ENCODE assay signal across 12 cellular contexts in genomic region chr13:110559986-110560385, GRCh38. TPM values are rescaled to one million over a fixed set of nuclear protein-coding genes. Genes with fewer than 3 reads are reported as not detected.
DNase-seq lines count a peak whose midpoint lies in the region; ATAC-seq, FAIRE-seq and TF ChIP-seq lines count a peak whose summit lies in the region.
"Had no signal": no experiment of that assay in that cellular context is flagged by ENCODE, and none has a peak within 500 bp of the region (broad histone marks: within the 10 kb centered on the region; RNA-seq: fewer than 3 reads in every experiment).

No MANE protein-coding gene starts in this region.

- no peak for DNase-seq in Peyer's patch
- no peak for DNase-seq in esophagus muscularis mucosa (ENCODE audit: extremely low spot score)
- DNase-seq in pancreas: no peak
- DNase-seq in RKO (ENCODE audit: low spot score): no peak
- no peak for DNase-seq in DMS53 (lab: John Stamatoyannopoulos, UW)
- no peak for DNase-seq in mesenteric fat pad (ENCODE audit: low spot score)
- DNase-seq in OCI-LY7 (ENCODE audit: low spot score): no peak
- DNase-seq: activated naive CD4-positive, alpha-beta T cell treated with anti-CD3 and anti-CD28 coated beads for 36 hours; MM.1S; RPMI8226; stimulated activated naive CD8-positive, alpha-beta T cell treated with anti-CD3 and anti-CD28 coated beads, Interleukin-15, amount 100 ng/mL, for 72 hours had no signal

- ATAC-seq in pancreas: no peak
- ATAC-seq: stimulated activated naive CD8-positive, alpha-beta T cell treated with anti-CD3 and anti-CD28 coated beads, Interleukin-15, amount 100 ng/mL, for 72 hours had no signal

- H3K4me3 ChIP-seq in Peyer's patch: peak overlapping the region; percentile 52 to 81 (median 66)
- peak overlapping the region; percentile 82 to 96 (median 93) for H3K4me3 ChIP-seq in esophagus muscularis mucosa
- peak overlapping the region; percentile 68 to 93 (median 78) for H3K4me3 ChIP-seq in pancreas
- no peak overlapping the region for H3K4me3 ChIP-seq in OCI-LY7 (ENCODE audit: low read depth, low read length, poor library complexity, severe bottlenecking)

- POLR2A ChIA-PET in OCI-LY7 (lab: Charles Lee): no interaction called here

- TF ChIP-seq POLR2A in Peyer's patch (IDR thresholded peaks at IDR 0.05) (peak; percentile 5 to 29), esophagus muscularis mucosa (IDR thresholded peaks at IDR 0.05; ENCODE audit: low read depth) (no peak)

- CTCF ChIA-PET in OCI-LY7 (lab: Charles Lee; ENCODE audit: unreplicated experiment): no interaction called here

- TF ChIP-seq CTCF in C4-2B (conservative IDR thresholded peaks at IDR 0.05) (no peak), Peyer's patch (IDR thresholded peaks at IDR 0.05) (no peak), esophagus muscularis mucosa (IDR thresholded peaks at IDR 0.05) (no peak), pancreas (IDR thresholded peaks at IDR 0.05) (no peak), OCI-LY7 (conservative IDR thresholded peaks at IDR 0.05; ENCODE audit: low read length) (no peak)

- H3K79me2 ChIP-seq in OCI-LY7 (ENCODE audit: insufficient read depth, low read depth, low read length): no peaks in the 10 kb centered on the region

- H3K4me2 ChIP-seq in OCI-LY7 (ENCODE audit: low read length): no peak overlapping the region

- peak overlapping the region; percentile 80 for H3K27ac ChIP-seq in C4-2B
- H3K27ac ChIP-seq in Peyer's patch: peak overlapping the region; percentile 80 to 95 (median 88)
- peak overlapping the region; percentile 93 to 96 (median 94) for H3K27ac ChIP-seq in esophagus muscularis mucosa (replicated peaks in 1 of 4)
- H3K27ac ChIP-seq in pancreas: peak overlapping the region; percentile 88 to 98 (median 96)
- no peak overlapping the region for H3K27ac ChIP-seq in OCI-LY7 (ENCODE audit: low read depth, low read length, poor library complexity, severe bottlenecking)

- H3K36me3 ChIP-seq in Peyer's patch (peaks cover 0 to 8% (median 0%) of the 10 kb centered on the region in 3 donors), esophagus muscularis mucosa (peaks cover 0 to 21% (median 10%) of the 10 kb centered on the region in 4 donors), pancreas (no peaks in the 10 kb centered on the region), OCI-LY7 (ENCODE audit: insufficient read depth, low read length) (no peaks in the 10 kb centered on the region)

- H3K9me2 ChIP-seq in OCI-LY7 (ENCODE audit: insufficient read depth, low read length): no peaks in the 10 kb centered on the region

- FAIRE-seq in pancreas (lab: Jason Lieb, UNC): no peak

- no TSS peak for BruUV-seq in OCI-LY7 (replicated peaks; lab: Mats Ljungman, UMichigan)

- no peak for TF ChIP-seq EP300 in esophagus muscularis mucosa (IDR thresholded peaks at IDR 0.05)

- H3K27me3 ChIP-seq in Peyer's patch (no peaks in the 10 kb centered on the region), esophagus muscularis mucosa (no peaks in the 10 kb centered on the region), pancreas (no peaks in the 10 kb centered on the region)

- H4K20me1 ChIP-seq in OCI-LY7 (ENCODE audit: insufficient read depth, low read length): no peaks in the 10 kb centered on the region

- H2AFZ ChIP-seq in OCI-LY7 (ENCODE audit: low read length): no peak overlapping the region

- WGBS in esophagus muscularis mucosa: 69% methylated on average over 6 of the region's 6 CpGs
- WGBS in pancreas, 2 donors: 15% methylated on average over 6 of the region's 6 CpGs

- intact Hi-C loops in esophagus muscularis mucosa (cut with DNase I) (loop anchor here (2.0 to 5.0 kb wide), 2 partner anchors 53 to 103 kb away; no protein-coding TSS in a partner anchor), pancreas (cut with DNase I) (no loop called here), OCI-LY7 (cut with micrococcal nuclease; ENCODE audit: unreplicated experiment) (loop anchor here (2.0 kb wide), 1 partner anchor 103 kb away; no protein-coding TSS in a partner anchor)

- H3K4me1 ChIP-seq in Peyer's patch (peaks cover 0 to 52% (median 7%) of the 10 kb centered on the region in 4 donors), esophagus muscularis mucosa (peaks cover 27 to 42% (median 39%) of the 10 kb centered on the region in 4 donors), pancreas (peaks cover 27 to 55% (median 34%) of the 10 kb centered on the region in 3 donors), OCI-LY7 (ENCODE audit: insufficient read depth, low read length, poor library complexity, severe bottlenecking) (no peaks in the 10 kb centered on the region)

- H3K9me3 ChIP-seq in Peyer's patch (no peaks in the 10 kb centered on the region), esophagus muscularis mucosa (peaks cover 0 to 5% (median 0%) of the 10 kb centered on the region in 4 donors), pancreas (no peaks in the 10 kb centered on the region), OCI-LY7 (ENCODE audit: low read length) (no peaks in the 10 kb centered on the region)

RNA-seq across cellular contexts. Expression of gene RAB20, which starts 1.5 kb away (rescaled TPM):
- total RNA-seq in Peyer's patch: 10 to 100 TPM; 15.7 to 69.1 (median 62.2) TPM
- total RNA-seq in esophagus muscularis mucosa: 10 to 100 TPM; 10.9 to 40.6 (median 15.4) TPM
- total RNA-seq in pancreas: 10 to 100 TPM in 5 of 6 donors, 1 to 10 TPM in 1; 9.3 to 23.1 (median 14.2) TPM
- polyA plus RNA-seq in pancreas: 10 to 100 TPM; 10.9 to 23.6 TPM
- 61.6 TPM for total RNA-seq in mesenteric fat pad
- not detected in 2 replicates for total RNA-seq in OCI-LY7 (2014; rRNA removed; shearing (Covaris generic))
- not detected in 2 replicates for total RNA-seq in OCI-LY7 (2022)

RNA-seq across cellular contexts. Expression of gene NAXD, which starts 55.4 kb away (rescaled TPM):
- total RNA-seq in Peyer's patch (10 to 100 TPM; 27.1 to 43.2 (median 35.8) TPM), esophagus muscularis mucosa (10 to 100 TPM; 29.9 to 34.5 (median 34.0) TPM), pancreas (10 to 100 TPM; 17.4 to 25.1 (median 19.4) TPM), mesenteric fat pad (20.1 TPM), OCI-LY7 (2022) (12.5 and 13.8 TPM in 2 replicates)
- polyA plus RNA-seq in pancreas: 10 to 100 TPM; 34.8 to 56.4 TPM
- total RNA-seq in OCI-LY7 (2014; rRNA removed; shearing (Covaris generic)): 8.3 and 9.4 TPM in 2 replicates

Comparison
In these comparisons a context has a peak if more than half of its experiments do, and no peak if none do; other contexts are left out.
1. RNA of gene RAB20, which starts 1.5 kb away (total RNA-seq): 15.7 to 69.1 TPM in Peyer's patch, 61.6 TPM in mesenteric fat pad (single experiment), 10.9 to 40.6 TPM in esophagus muscularis mucosa and 9.3 to 23.1 TPM in pancreas; not detected in OCI-LY7; every median in the first group is over 4 times any median in the second.
2. intact Hi-C loops: an anchor here in esophagus muscularis mucosa (2.0 to 5.0 kb wide) and OCI-LY7 (2.0 kb wide); none called in pancreas.